In the genomic region with DNA sequence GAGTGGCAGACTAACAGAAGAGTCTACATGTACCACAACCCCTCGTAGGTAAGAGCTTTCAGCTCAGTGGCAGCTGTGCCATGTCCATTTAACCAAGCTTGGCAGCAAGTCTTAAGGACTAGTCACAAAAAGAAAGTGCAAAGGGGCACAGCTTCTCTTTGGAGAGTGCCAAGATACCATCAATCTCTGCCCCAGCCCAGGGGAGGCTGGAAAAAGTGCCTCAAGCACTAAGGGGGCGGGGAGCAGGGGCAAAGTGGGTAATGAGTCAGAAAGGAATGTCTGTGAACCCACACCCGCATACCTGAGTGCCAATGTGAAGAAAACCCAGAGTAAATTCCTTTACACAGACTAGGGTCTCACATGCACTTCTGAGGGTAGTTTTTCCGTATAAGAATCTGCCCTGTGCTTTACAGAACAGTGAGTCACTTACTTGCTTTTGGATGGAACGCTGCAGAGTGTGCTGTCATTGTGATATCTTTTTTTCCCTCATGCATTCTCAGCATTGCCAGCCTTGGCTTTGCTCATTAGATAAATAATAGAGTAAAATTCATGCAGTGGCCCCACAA, we compare ENCODE assay signal across 9 cellular contexts.
A peak's percentile ranks its signal among the peaks of the same experiment; 100 is the strongest.
DNase-seq lines count a peak whose midpoint lies in the region; ATAC-seq and TF ChIP-seq lines count a peak whose summit lies in the region.
"Had no signal": no experiment of that assay in that cellular context is flagged by ENCODE, and none has a peak within 500 bp of the region (broad histone marks: within the 10 kb centered on the region; RNA-seq: fewer than 3 reads in every experiment).

No MANE protein-coding gene starts in this region.

- DNase-seq in activated CD8-positive, alpha-beta memory T cell treated with anti-CD3 and anti-CD28 coated beads, Interleukin-2, amount 50 U/mL, for 48 hours: peak; percentile 63
- DNase-seq in left ventricle myocardium superior (no peak), OCI-M2 (lab: John Stamatoyannopoulos, UW; ENCODE audit: unreplicated experiment) (no peak), WERI-Rb-1 (no peak), NCI-H2029 treated with DMSO at 0.1 percent for 48 hours (lab: John Stamatoyannopoulos, UW) (no peak), NCI-H1436 (lab: John Stamatoyannopoulos, UW) (no peak)
- peak; percentile 10 for DNase-seq in stimulated activated CD8-positive, alpha-beta memory T cell treated with anti-CD3 and anti-CD28 coated beads, Interleukin-15, amount 100 ng/mL, for 1 hour (ENCODE audit: low read depth)

- H3K4me3 ChIP-seq in HUES48 (ENCODE audit: low read depth, low read length) (no peak overlapping the region; the same call in 1 of the 2 replicates), WERI-Rb-1 (ENCODE audit: low read depth, low read length) (no peak overlapping the region)

- H3K9ac ChIP-seq in HUES48 (ENCODE audit: low read depth, low read length): no peak overlapping the region; the same call in 1 of the 2 replicates
- H3K9ac ChIP-seq: KMS-11 had no signal

- H3K4me1 ChIP-seq in HUES48 (ENCODE audit: control insufficient read depth, insufficient read depth, low read length): peaks cover 50% of the 10 kb centered on the region

- H3K27me3 ChIP-seq in HUES48 (ENCODE audit: control insufficient read depth, insufficient read depth, low read length): no peaks in the 10 kb centered on the region
- H3K27me3 ChIP-seq in WERI-Rb-1 (ENCODE audit: insufficient read depth, low read depth, severe bottlenecking): peaks cover 14% of the 10 kb centered on the region

- peak overlapping the region; percentile 96 for H3K27ac ChIP-seq in HUES48 (ENCODE audit: low read depth, low read length)
- H3K27ac ChIP-seq in WERI-Rb-1: no peak overlapping the region
- H3K27ac ChIP-seq: KMS-11 had no signal

- H3K9me3 ChIP-seq in HUES48 (ENCODE audit: control insufficient read depth, insufficient read depth, low read length) (no peaks in the 10 kb centered on the region), WERI-Rb-1 (ENCODE audit: severe bottlenecking) (no peaks in the 10 kb centered on the region)

- peak; percentile 70 for ATAC-seq in left ventricle myocardium superior

- no peaks in the 10 kb centered on the region for H3K36me3 ChIP-seq in HUES48 (ENCODE audit: control insufficient read depth, insufficient read depth, low read length)
- H3K36me3 ChIP-seq in WERI-Rb-1: no peaks in the 10 kb centered on the region

- intact Hi-C loops in left ventricle myocardium superior (cut with micrococcal nuclease): no loop called here

- TF ChIP-seq CTCF in WERI-Rb-1 (IDR thresholded peaks at IDR 0.05; ENCODE audit: low read depth, low read length): no peak

Comparison
In these comparisons a context has a peak if more than half of its experiments do, and no peak if none do; other contexts are left out.
1. DNase-seq: peak in activated CD8-positive, alpha-beta memory T cell treated with anti-CD3 and anti-CD28 coated beads, Interleukin-2, amount 50 U/mL, for 48 hours (single experiment) and stimulated activated CD8-positive, alpha-beta memory T cell treated with anti-CD3 and anti-CD28 coated beads, Interleukin-15, amount 100 ng/mL, for 1 hour (single experiment); none in left ventricle myocardium superior (single experiment), OCI-M2 (single experiment), WERI-Rb-1 (single experiment), NCI-H2029 treated with DMSO at 0.1 percent for 48 hours (single experiment) and NCI-H1436 (single experiment).